Comparison of ENCODE assay signal across 7 cellular contexts in genomic region chr10:6064726-6065125, GRCh38. TPM values are rescaled to one million over a fixed set of nuclear protein-coding genes. Genes with fewer than 3 reads are reported as not detected.
"Had no signal": no experiment of that assay in that cellular context is flagged by ENCODE, and none has a peak within 500 bp of the region (broad histone marks: within the 10 kb centered on the region; RNA-seq: fewer than 3 reads in every experiment).

No MANE protein-coding gene starts in this region.

RNA-seq across cellular contexts. Expression of gene IL2RA, which starts 2.6 kb away (rescaled TPM):
- total RNA-seq: chondrocyte, lung microvascular endothelial cell, myocyte, osteocyte, progenitor cell of endocrine pancreas, renal cortical epithelial cell, skeletal muscle tissue had no signal
